9 cellular contexts compared by ENCODE assay signal in genomic region chr9:83432104-83432627, GRCh38.
DNase-seq lines count a peak whose midpoint lies in the region; ATAC-seq and TF ChIP-seq lines count a peak whose summit lies in the region.
"Had no signal": no experiment of that assay in that cellular context is flagged by ENCODE, and none has a peak within 500 bp of the region (broad histone marks: within the 10 kb centered on the region; RNA-seq: fewer than 3 reads in every experiment).

No MANE protein-coding gene starts in this region.

- intact Hi-C loops in right cardiac atrium (cut with DNase I) (no loop called here), prostate gland (cut with DNase I) (no loop called here)

- POLR2A ChIA-PET in WTC11 (lab: Charles Lee): no interaction called here

- no peaks in the 10 kb centered on the region for H3K36me3 ChIP-seq in prostate gland
- no peaks in the 10 kb centered on the region for H3K36me3 ChIP-seq in effector memory CD4-positive, alpha-beta T cell (ENCODE audit: control insufficient read depth, insufficient read depth, low read length)

- H3K4me1 ChIP-seq in right cardiac atrium (ENCODE audit: control insufficient read depth, insufficient read depth, low read length) (peaks cover 11% of the 10 kb centered on the region), prostate gland (replicated peaks) (peaks cover 7% of the 10 kb centered on the region)
- no peaks in the 10 kb centered on the region for H3K4me1 ChIP-seq in effector memory CD4-positive, alpha-beta T cell (ENCODE audit: control insufficient read depth, insufficient read depth, low read length, poor library complexity, severe bottlenecking)

- H3K4me3 Mint-ChIP-seq in WTC11: no peak overlapping the region

- H3K9me3 ChIP-seq in right cardiac atrium (ENCODE audit: control insufficient read depth, low read length) (no peaks in the 10 kb centered on the region), prostate gland (no peaks in the 10 kb centered on the region)
- no peaks in the 10 kb centered on the region for H3K9me3 ChIP-seq in effector memory CD4-positive, alpha-beta T cell (ENCODE audit: control insufficient read depth, low read length)

- CTCF ChIA-PET in WTC11 (lab: Charles Lee): interaction anchor here (0.9 kb wide), 1 partner anchor 98 kb away, joined by 3 read pairs; no protein-coding TSS in a partner anchor

- 20% methylated on average over 6 of the region's 6 CpGs for WGBS in right cardiac atrium
- WGBS in prostate gland: 14% methylated on average over 6 of the region's 6 CpGs

- peak overlapping the region; percentile 87 for H3K27ac Mint-ChIP-seq in WTC11

- ATAC-seq in WTC11 (peak; percentile 95), right cardiac atrium (peak; percentile 93 to 94)

- no peak for TF ChIP-seq POLR2A in prostate gland (IDR thresholded peaks at IDR 0.05)

- peak overlapping the region; percentile 61 for H3K27ac ChIP-seq in right cardiac atrium (ENCODE audit: low read length)
- peak overlapping the region; percentile 6 to 58 for H3K27ac ChIP-seq in prostate gland
- H3K27ac ChIP-seq in effector memory CD4-positive, alpha-beta T cell (ENCODE audit: insufficient read depth, low read length, poor library complexity, severe bottlenecking): no peak overlapping the region
- H3K27ac ChIP-seq: epithelial cell of prostate had no signal

- H3K27me3 ChIP-seq in right cardiac atrium (ENCODE audit: control insufficient read depth, insufficient read depth) (no peaks in the 10 kb centered on the region), prostate gland (replicated peaks; ENCODE audit: insufficient read depth) (no peaks in the 10 kb centered on the region)
- H3K27me3 ChIP-seq in effector memory CD4-positive, alpha-beta T cell (replicated peaks; ENCODE audit: control insufficient read depth, insufficient read depth, low read length, poor library complexity, severe bottlenecking): no peaks in the 10 kb centered on the region

- DNase-seq in EL (peak; percentile 64), WTC11 (ENCODE audit: low spot score) (peak; percentile 61), right cardiac atrium (peak; percentile 78 to 90 (median 88)), prostate gland (ENCODE audit: low spot score) (peak; percentile 79), NCI-H226 (no peak), GF-D8 (lab: John Stamatoyannopoulos, UW) (no peak)
- no peak for DNase-seq in activated effector memory CD4-positive, alpha-beta T cell treated with anti-CD3 and anti-CD28 coated beads, Interleukin-2, amount 50 U/mL, for 16 hours
- DNase-seq in effector memory CD4-positive, alpha-beta T cell: no peak

- H3K4me3 ChIP-seq in right cardiac atrium (ENCODE audit: low read length) (no peak overlapping the region), prostate gland (no peak overlapping the region)
- H3K4me3 ChIP-seq in effector memory CD4-positive, alpha-beta T cell (ENCODE audit: insufficient read depth, low read depth, low read length, poor library complexity, severe bottlenecking): no peak overlapping the region

- TF ChIP-seq CTCF in WTC11 (IDR thresholded peaks at IDR 0.05) (no peak), prostate gland (IDR thresholded peaks at IDR 0.05) (no peak)

- peaks cover 11% of the 10 kb centered on the region for H3K36me3 Mint-ChIP-seq in WTC11

- peaks cover 14% of the 10 kb centered on the region for H3K9me3 Mint-ChIP-seq in WTC11

- H3K4me1 Mint-ChIP-seq in WTC11: peaks cover 15% of the 10 kb centered on the region

- no peaks in the 10 kb centered on the region for H3K27me3 Mint-ChIP-seq in WTC11 (ENCODE audit: low read depth)

TF ChIP-seq in WTC11, 78 proteins besides CTCF, POLR2A, EP300 and RAD21:
- TF ChIP-seq, protein P1, sequence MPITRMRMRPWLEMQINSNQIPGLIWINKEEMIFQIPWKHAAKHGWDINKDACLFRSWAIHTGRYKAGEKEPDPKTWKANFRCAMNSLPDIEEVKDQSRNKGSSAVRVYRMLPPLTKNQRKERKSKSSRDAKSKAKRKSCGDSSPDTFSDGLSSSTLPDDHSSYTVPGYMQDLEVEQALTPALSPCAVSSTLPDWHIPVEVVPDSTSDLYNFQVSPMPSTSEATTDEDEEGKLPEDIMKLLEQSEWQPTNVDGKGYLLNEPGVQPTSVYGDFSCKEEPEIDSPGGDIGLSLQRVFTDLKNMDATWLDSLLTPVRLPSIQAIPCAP (CRISPR knock-in tag; IDR thresholded peaks at IDR 0.05): no peak
- TF ChIP-seq ESRRA (CRISPR knock-in tag; IDR thresholded peaks at IDR 0.05; ENCODE audit: borderline replicate concordance) (no peak), EMX1 (CRISPR knock-in tag; IDR thresholded peaks at IDR 0.05) (0 out of 2 replicates have a peak, but pooled peaks have one; percentile 39), ZNF423 (CRISPR knock-in tag; IDR thresholded peaks at IDR 0.05) (0 out of 2 replicates have a peak, but pooled peaks have one; percentile 33), TP53 (CRISPR knock-in tag; IDR thresholded peaks at IDR 0.05) (no peak), TEAD1 (CRISPR knock-in tag; IDR thresholded peaks at IDR 0.05) (peak; percentile 55; the same call in 1 of the 2 replicates)
- TF ChIP-seq, protein P2, sequence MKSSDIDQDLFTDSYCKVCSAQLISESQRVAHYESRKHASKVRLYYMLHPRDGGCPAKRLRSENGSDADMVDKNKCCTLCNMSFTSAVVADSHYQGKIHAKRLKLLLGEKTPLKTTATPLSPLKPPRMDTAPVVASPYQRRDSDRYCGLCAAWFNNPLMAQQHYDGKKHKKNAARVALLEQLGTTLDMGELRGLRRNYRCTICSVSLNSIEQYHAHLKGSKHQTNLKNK (CRISPR knock-in tag; IDR thresholded peaks at IDR 0.05): no peak
- TF ChIP-seq, protein P3, sequence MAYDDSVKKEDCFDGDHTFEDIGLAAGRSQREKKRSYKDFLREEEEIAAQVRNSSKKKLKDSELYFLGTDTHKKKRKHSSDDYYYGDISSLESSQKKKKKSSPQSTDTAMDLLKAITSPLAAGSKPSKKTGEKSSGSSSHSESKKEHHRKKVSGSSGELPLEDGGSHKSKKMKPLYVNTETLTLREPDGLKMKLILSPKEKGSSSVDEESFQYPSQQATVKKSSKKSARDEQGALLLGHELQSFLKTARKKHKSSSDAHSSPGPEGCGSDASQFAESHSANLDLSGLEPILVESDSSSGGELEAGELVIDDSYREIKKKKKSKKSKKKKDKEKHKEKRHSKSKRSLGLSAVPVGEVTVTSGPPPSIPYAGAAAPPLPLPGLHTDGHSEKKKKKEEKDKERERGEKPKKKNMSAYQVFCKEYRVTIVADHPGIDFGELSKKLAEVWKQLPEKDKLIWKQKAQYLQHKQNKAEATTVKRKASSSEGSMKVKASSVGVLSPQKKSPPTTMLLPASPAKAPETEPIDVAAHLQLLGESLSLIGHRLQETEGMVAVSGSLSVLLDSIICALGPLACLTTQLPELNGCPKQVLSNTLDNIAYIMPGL (CRISPR knock-in tag; IDR thresholded peaks at IDR 0.05): no peak

Comparison
In these comparisons a context has a peak if more than half of its experiments do, and no peak if none do; other contexts are left out.
1. DNase-seq: peak in EL (single experiment), WTC11 (single experiment), right cardiac atrium (3 of 3) and prostate gland (single experiment); none in activated effector memory CD4-positive, alpha-beta T cell treated with anti-CD3 and anti-CD28 coated beads, Interleukin-2, amount 50 U/mL, for 16 hours (single experiment), effector memory CD4-positive, alpha-beta T cell (0 of 3), NCI-H226 (single experiment) and GF-D8 (single experiment).